Comparison of ENCODE assay signal across 29 cellular contexts in the genomic region with DNA sequence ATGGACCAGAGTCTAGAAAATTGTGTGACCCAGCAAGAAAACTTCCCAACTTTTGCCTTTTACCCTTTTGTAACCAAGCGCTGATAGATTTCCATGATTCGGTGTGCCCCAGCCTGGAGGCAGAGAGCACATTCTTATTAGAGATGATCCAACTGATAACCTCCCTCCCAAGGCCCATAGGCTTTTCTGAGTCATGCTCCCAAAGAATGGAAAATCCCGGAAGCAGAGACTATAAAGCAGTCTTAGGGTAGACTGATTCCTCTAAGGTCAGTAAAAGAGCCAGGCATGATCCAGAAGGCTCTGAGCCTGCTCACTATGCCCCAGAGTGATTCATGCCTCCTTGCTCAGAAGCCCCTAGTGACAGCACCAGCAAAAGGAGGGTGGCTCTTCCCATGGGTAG. TPM values are rescaled to one million over a fixed set of nuclear protein-coding genes. Genes with fewer than 3 reads are reported as not detected.
DNase-seq lines count a peak whose midpoint lies in the region; ATAC-seq, FAIRE-seq and TF ChIP-seq lines count a peak whose summit lies in the region.
"Had no signal": no experiment of that assay in that cellular context is flagged by ENCODE, and none has a peak within 500 bp of the region (broad histone marks: within the 10 kb centered on the region; RNA-seq: fewer than 3 reads in every experiment).

No MANE protein-coding gene starts in this region.

- H3K27me3 ChIP-seq in osteoblast (ENCODE audit: insufficient read depth, low read length): peaks cover 9% of the 10 kb centered on the region

- TF ChIP-seq CTCF in osteoblast (IDR thresholded peaks at IDR 0.05; ENCODE audit: extremely low read depth, low read depth, low read length): no peak

- no peaks in the 10 kb centered on the region for H3K4me1 Mint-ChIP-seq in stimulated activated effector memory CD8-positive, alpha-beta T cell treated with anti-CD3 and anti-CD28 coated beads, Interleukin-12 subunit alpha, Interleukin-12 subunit beta, amount 100 ng/mL, for 72 hours
- H3K4me1 Mint-ChIP-seq: naive thymus-derived CD8-positive, alpha-beta T cell had no signal

- H3K4me3 ChIP-seq in osteoblast (ENCODE audit: insufficient read depth, low read length): no peak overlapping the region
- H3K4me3 ChIP-seq: heart right ventricle, pancreas, upper lobe of right lung had no signal

- DNase-seq in EL (peak; percentile 94), RCC 7860 (ENCODE audit: low spot score) (peak; percentile 76), dermis blood vessel endothelial cell (peak; percentile 75), osteoblast (ENCODE audit: insufficient read length, low spot score, missing footprints) (peak; percentile 83)
- no peak for DNase-seq in stimulated activated effector memory CD8-positive, alpha-beta T cell treated with anti-CD3 and anti-CD28 coated beads, Interleukin-12 subunit alpha, Interleukin-12 subunit beta, amount 100 ng/mL, for 72 hours (ENCODE audit: low spot score in 2 of 2)
- DNase-seq: activated CD8-positive, alpha-beta T cell treated with anti-CD3 and anti-CD28 coated beads, Interleukin-2, amount 10 ng/mL, durations not matched to agents 7 days and 5 days; activated naive CD4-positive, alpha-beta T cell treated with anti-CD3 and anti-CD28 coated beads, Interleukin-2, amount 50 U/mL, for 16 hours; activated T-cell treated with anti-CD3 and anti-CD28 coated beads, Interleukin-2, amount 50 U/mL, for 4 hours; heart right ventricle; naive thymus-derived CD8-positive, alpha-beta T cell; NCI-H1694; NCI-H446; NK-92 treated with Interleukin-12 subunit alpha and Interleukin-12 subunit beta, amount 100 ng/mL, for 24 hours; pancreas; Right ventricle myocardium superior; stimulated activated CD4-positive, alpha-beta T cell treated with anti-CD3 and anti-CD28 coated beads, Interleukin-2, amount 100 ng/mL, for 24 hours; stimulated activated naive CD8-positive, alpha-beta T cell treated with anti-CD3 and anti-CD28 coated beads, Interleukin-15, amount 100 ng/mL, for 72 hours; upper lobe of right lung; WERI-Rb-1 had no signal

- no peaks in the 10 kb centered on the region for H3K36me3 Mint-ChIP-seq in stimulated activated effector memory CD8-positive, alpha-beta T cell treated with anti-CD3 and anti-CD28 coated beads, Interleukin-12 subunit alpha, Interleukin-12 subunit beta, amount 100 ng/mL, for 72 hours
- H3K36me3 Mint-ChIP-seq: naive thymus-derived CD8-positive, alpha-beta T cell had no signal

- H3K9me3 Mint-ChIP-seq in stimulated activated effector memory CD8-positive, alpha-beta T cell treated with anti-CD3 and anti-CD28 coated beads, Interleukin-12 subunit alpha, Interleukin-12 subunit beta, amount 100 ng/mL, for 72 hours: no peaks in the 10 kb centered on the region
- H3K9me3 Mint-ChIP-seq: activated T-cell treated with anti-CD3 and anti-CD28 coated beads, Interleukin-2, amount 50 U/mL, for 4 hours; naive thymus-derived CD8-positive, alpha-beta T cell; stimulated activated naive CD8-positive, alpha-beta T cell treated with anti-CD3 and anti-CD28 coated beads, Interleukin-15, amount 100 ng/mL, for 72 hours had no signal

- no peak overlapping the region for H2AFZ ChIP-seq in osteoblast (ENCODE audit: low read length)

- FAIRE-seq in RCC 7860 (lab: Jason Lieb, UNC): peak; percentile 58
- FAIRE-seq: bronchial epithelial cell, G401.6, islet of Langerhans, pancreas had no signal

- no peaks in the 10 kb centered on the region for H3K36me3 ChIP-seq in osteoblast (ENCODE audit: insufficient read depth, low read length)
- H3K36me3 ChIP-seq: heart right ventricle, pancreas, upper lobe of right lung, WERI-Rb-1 had no signal

- no peaks in the 10 kb centered on the region for H3K9me3 ChIP-seq in osteoblast (ENCODE audit: low read depth, low read length)
- H3K9me3 ChIP-seq: heart right ventricle, pancreas, upper lobe of right lung had no signal

- no peak overlapping the region for H3K27ac ChIP-seq in osteoblast (ENCODE audit: low read depth, low read length)
- H3K27ac ChIP-seq: heart right ventricle, pancreas, upper lobe of right lung, WERI-Rb-1 had no signal

- no peak overlapping the region for H3K4me3 Mint-ChIP-seq in stimulated activated effector memory CD8-positive, alpha-beta T cell treated with anti-CD3 and anti-CD28 coated beads, Interleukin-12 subunit alpha, Interleukin-12 subunit beta, amount 100 ng/mL, for 72 hours
- H3K4me3 Mint-ChIP-seq: activated CD8-positive, alpha-beta T cell treated with anti-CD3 and anti-CD28 coated beads, Interleukin-2, amount 10 ng/mL, durations not matched to agents 7 days and 5 days; activated T-cell treated with anti-CD3 and anti-CD28 coated beads, Interleukin-2, amount 50 U/mL, for 4 hours; naive thymus-derived CD8-positive, alpha-beta T cell; stimulated activated naive CD8-positive, alpha-beta T cell treated with anti-CD3 and anti-CD28 coated beads, Interleukin-15, amount 100 ng/mL, for 72 hours had no signal

- ATAC-seq in HG03025 (IDR thresholded peaks at IDR 0.05; ENCODE audit: low FRiP score, unreplicated experiment) (no peak), GM21529 (IDR thresholded peaks at IDR 0.05; ENCODE audit: unreplicated experiment) (no peak), HG03108 (IDR thresholded peaks at IDR 0.05; ENCODE audit: unreplicated experiment) (no peak)
- ATAC-seq in stimulated activated effector memory CD8-positive, alpha-beta T cell treated with anti-CD3 and anti-CD28 coated beads, Interleukin-12 subunit alpha, Interleukin-12 subunit beta, amount 100 ng/mL, for 72 hours: no peak
- ATAC-seq: activated CD8-positive, alpha-beta T cell treated with anti-CD3 and anti-CD28 coated beads, Interleukin-2, amount 10 ng/mL, durations not matched to agents 7 days and 5 days; activated T-cell treated with anti-CD3 and anti-CD28 coated beads, Interleukin-2, amount 50 U/mL, for 4 hours; heart right ventricle; naive thymus-derived CD8-positive, alpha-beta T cell; pancreas; sciatic nerve; stimulated activated naive CD8-positive, alpha-beta T cell treated with anti-CD3 and anti-CD28 coated beads, Interleukin-15, amount 100 ng/mL, for 72 hours; upper lobe of right lung had no signal

- H4K20me1 ChIP-seq in osteoblast (ENCODE audit: insufficient read depth, low read length): no peaks in the 10 kb centered on the region

- no peak overlapping the region for H3K4me2 ChIP-seq in osteoblast (ENCODE audit: insufficient read depth, low read length)

- H3K79me2 ChIP-seq in osteoblast (ENCODE audit: insufficient read depth, low read length): no peaks in the 10 kb centered on the region

- H3K27ac Mint-ChIP-seq in stimulated activated effector memory CD8-positive, alpha-beta T cell treated with anti-CD3 and anti-CD28 coated beads, Interleukin-12 subunit alpha, Interleukin-12 subunit beta, amount 100 ng/mL, for 72 hours: no peak overlapping the region
- H3K27ac Mint-ChIP-seq: activated CD8-positive, alpha-beta T cell treated with anti-CD3 and anti-CD28 coated beads, Interleukin-2, amount 10 ng/mL, durations not matched to agents 7 days and 5 days; naive thymus-derived CD8-positive, alpha-beta T cell; stimulated activated naive CD8-positive, alpha-beta T cell treated with anti-CD3 and anti-CD28 coated beads, Interleukin-15, amount 100 ng/mL, for 72 hours had no signal

- H3K4me1 ChIP-seq in osteoblast (ENCODE audit: insufficient read depth, low read length): peaks cover 9% of the 10 kb centered on the region
- H3K4me1 ChIP-seq: pancreas had no signal

RNA-seq across cellular contexts. Expression of gene CAMK1G, which starts 4.3 kb away (rescaled TPM):
- total RNA-seq in dermis blood vessel endothelial cell (not detected in 2 replicates), osteoblast (under 0.01 and 0.72 TPM in 2 replicates)
- total RNA-seq: activated CD8-positive, alpha-beta T cell treated with anti-CD3 and anti-CD28 coated beads, Interleukin-2, amount 10 ng/mL, durations not matched to agents 7 days and 5 days; bronchial epithelial cell; dermis microvascular lymphatic vessel endothelial cell; lung microvascular endothelial cell; naive thymus-derived CD8-positive, alpha-beta T cell; Right ventricle myocardium superior; T-helper 1 cell treated with Interleukin-12 subunit alpha and Interleukin-12 subunit beta and Interleukin-4 antibody, amounts not matched to agents 30 ng/mL and 1 ng/mL, for 36 hours had no signal

Comparison
In these comparisons a context has a peak if more than half of its experiments do, and no peak if none do; other contexts are left out.
1. DNase-seq: peak in EL (single experiment), RCC 7860 (single experiment), dermis blood vessel endothelial cell (single experiment) and osteoblast (single experiment); none in stimulated activated effector memory CD8-positive, alpha-beta T cell treated with anti-CD3 and anti-CD28 coated beads, Interleukin-12 subunit alpha, Interleukin-12 subunit beta, amount 100 ng/mL, for 72 hours (0 of 2).